ENCODE assay signal across 10 cellular contexts in genomic region chr22:21755855-21756284, GRCh38. TPM values are rescaled to one million over a fixed set of nuclear protein-coding genes. Genes with fewer than 3 reads are reported as not detected.
A peak's percentile ranks its signal among the peaks of the same experiment; 100 is the strongest.
DNase-seq lines count a peak whose midpoint lies in the region; ATAC-seq and TF ChIP-seq lines count a peak whose summit lies in the region.
"Had no signal": no experiment of that assay in that cellular context is flagged by ENCODE, and none has a peak within 500 bp of the region (broad histone marks: within the 10 kb centered on the region; RNA-seq: fewer than 3 reads in every experiment).

No MANE protein-coding gene starts in this region.

- TF ChIP-seq RAD21 in IMR-90 (IDR thresholded peaks at IDR 0.05; ENCODE audit: low read length): no peak

- H3K79me1 ChIP-seq in IMR-90 (ENCODE audit: low read depth in 1 of 2, low read length in 2 of 2): peaks cover 11 to 33% of the 10 kb centered on the region in 2 experiments; a peak in 3 of 4 replicates

- 0 out of 2 replicates have a peak overlapping the region, but pooled peaks have one; percentile 7 for H3K4ac ChIP-seq in IMR-90 (ENCODE audit: low read depth, low read length)

- no peak overlapping the region for H2BK15ac ChIP-seq in IMR-90 (ENCODE audit: low read depth, low read length)

- POLR2A ChIA-PET in IMR-90 (lab: Charles Lee; ENCODE audit: unreplicated experiment): interaction anchor here (0.7 kb wide), 1 partner anchor 8 kb away, joined by 6 read pairs; no protein-coding TSS in a partner anchor
- POLR2A ChIA-PET in naive thymus-derived CD8-positive, alpha-beta T cell (lab: Charles Lee): no interaction called here

- H2BK120ac ChIP-seq in IMR-90 (ENCODE audit: low read depth, low read length): 0 out of 2 replicates have a peak overlapping the region, but pooled peaks have one; percentile 7

- no peak overlapping the region for H2AFZ ChIP-seq in IMR-90 (replicated peaks; ENCODE audit: low read length, poor library complexity)

- no peak overlapping the region for H2AK9ac ChIP-seq in IMR-90 (replicated peaks; ENCODE audit: low read depth, low read length, poor library complexity)

- no peak overlapping the region for H2BK20ac ChIP-seq in IMR-90 (ENCODE audit: low read depth, low read length)

- no peak for TF ChIP-seq POLR2A in IMR-90 (IDR thresholded peaks at IDR 0.05; ENCODE audit: low read depth, low read length)

- H3K27me3 Mint-ChIP-seq in brain (no peaks in the 10 kb centered on the region), mesothelial cell of epicardium (ENCODE audit: low read depth) (no peaks in the 10 kb centered on the region)
- H3K27me3 Mint-ChIP-seq in naive thymus-derived CD8-positive, alpha-beta T cell: no peaks in the 10 kb centered on the region

- H3K9me3 Mint-ChIP-seq in brain: no peaks in the 10 kb centered on the region
- peaks cover 3% of the 10 kb centered on the region for H3K9me3 Mint-ChIP-seq in mesothelial cell of epicardium
- no peaks in the 10 kb centered on the region for H3K9me3 Mint-ChIP-seq in naive thymus-derived CD8-positive, alpha-beta T cell

- H3K4me3 Mint-ChIP-seq in brain (peak overlapping the region in 2 of 5 experiments; percentile 15 to 60), mesothelial cell of epicardium (no peak overlapping the region)
- H3K4me3 Mint-ChIP-seq in naive thymus-derived CD8-positive, alpha-beta T cell: no peak overlapping the region

- H4K5ac ChIP-seq in IMR-90 (ENCODE audit: low read depth, low read length): no peak overlapping the region

- peak overlapping the region; percentile 29 for H2BK5ac ChIP-seq in IMR-90 (ENCODE audit: low read depth, low read length, poor library complexity, severe bottlenecking)

- H3K14ac ChIP-seq in IMR-90 (replicated peaks; ENCODE audit: low read depth, low read length): 0 out of 2 replicates have a peak overlapping the region, but pooled peaks have one; percentile 5

- CTCF ChIA-PET in IMR-90 (lab: Yijun Ruan, JAX): no interaction called here

- no peak overlapping the region for H4K91ac ChIP-seq in IMR-90 (ENCODE audit: insufficient read depth, low read depth, low read length)

- dilution Hi-C loops in IMR-90 (cut with HindIII; ENCODE audit: low sequenced_read_pairs, unreplicated experiment): no loop called here

- peak overlapping the region; percentile 56; the same call in 1 of the 2 replicates for H3K18ac ChIP-seq in IMR-90 (ENCODE audit: low read depth, low read length)

- H3K27ac ChIP-seq in IMR-90 (ENCODE audit: insufficient read depth, low read length): peak overlapping the region; percentile 2; the same call in 1 of the 2 replicates

- WGBS in IMR-90 (ENCODE audit: extremely low coverage in 2 of 2, insufficient read length in 1 of 2), 2 experiments: 8% methylated on average over 2 of the region's 5 CpGs; no CpG with 5 or more reads in 1 of the 2 experiments

- H3K9me3 ChIP-seq in IMR-90 (ENCODE audit: control insufficient read depth, insufficient read depth, low read length): no peaks in the 10 kb centered on the region

- peaks cover 4% of the 10 kb centered on the region for H3K36me3 ChIP-seq in IMR-90 (ENCODE audit: control insufficient read depth, insufficient read depth, low read length)

- H3K4me1 Mint-ChIP-seq in brain: peaks cover 63% of the 10 kb centered on the region
- H3K4me1 Mint-ChIP-seq in mesothelial cell of epicardium: peaks cover 21% of the 10 kb centered on the region
- H3K4me1 Mint-ChIP-seq in naive thymus-derived CD8-positive, alpha-beta T cell: peaks cover 0 to 46% (median 9%) of the 10 kb centered on the region in 4 donors

- H3K36me3 Mint-ChIP-seq in brain (peaks cover 7% of the 10 kb centered on the region), mesothelial cell of epicardium (peaks cover 5% of the 10 kb centered on the region)
- peaks cover 0 to 42% (median 5%) of the 10 kb centered on the region in 3 donors for H3K36me3 Mint-ChIP-seq in naive thymus-derived CD8-positive, alpha-beta T cell

- no peak for TF ChIP-seq CTCF in IMR-90 (conservative IDR thresholded peaks at IDR 0.05; ENCODE audit: low read depth, low read length)
- TF ChIP-seq CTCF in brain (conservative IDR thresholded peaks at IDR 0.05): no peak
- TF ChIP-seq CTCF in mesothelial cell of epicardium (IDR thresholded peaks at IDR 0.05; ENCODE audit: unreplicated experiment): no peak

- no peak overlapping the region for H2AK5ac ChIP-seq in IMR-90 (ENCODE audit: low read depth, low read length)

- no peak overlapping the region for H3K9ac ChIP-seq in IMR-90 (ENCODE audit: low read depth, low read length)

- intact Hi-C loops in IMR-90 (cut with micrococcal nuclease): no loop called here

- BruUV-seq in IMR-90 (replicated peaks; lab: Mats Ljungman, UMichigan): no TSS peak

- H3K4me1 ChIP-seq in IMR-90 (ENCODE audit: control insufficient read depth, insufficient read depth, low read length): peaks cover 23% of the 10 kb centered on the region

- H4K20me1 ChIP-seq in IMR-90 (ENCODE audit: insufficient read depth, low read length): peaks cover 4% of the 10 kb centered on the region; the same call in 1 of the 2 replicates

- ATAC-seq in IMR-90 (ENCODE audit: low read depth) (peak; percentile 84), GM21360 (IDR thresholded peaks at IDR 0.05; ENCODE audit: unreplicated experiment) (no peak)
- no peak for ATAC-seq in naive thymus-derived CD8-positive, alpha-beta T cell

- no peak overlapping the region for H3K56ac ChIP-seq in IMR-90 (ENCODE audit: extremely low read depth, insufficient read depth, low read length)

- in situ Hi-C loops in Caki2 (cut with HindIII; ENCODE audit: low pct_unique_long_range_greater_than_20kb, low sequenced_read_pairs) (no loop called here), IMR-90 (cut with MboI; ENCODE audit: low sequenced_read_pairs) (no loop called here)

- DNase-seq in Caki2 (ENCODE audit: low read depth) (peak; percentile 47), IMR-90 (peak; percentile 90), mesothelial cell of epicardium (ENCODE audit: low spot score in 2 of 2, unreplicated experiment in 2 of 2) (no peak), NCI-H1930 (lab: John Stamatoyannopoulos, UW) (no peak)
- no peak for DNase-seq in naive thymus-derived CD8-positive, alpha-beta T cell
- no peak for DNase-seq in activated CD4-positive, CD25-positive, alpha-beta regulatory T cell treated with anti-CD3 and anti-CD28 coated beads, Interleukin-2, amount 50 U/mL, for 72 hours
- DNase-seq: GF-D8, NCI-H524 treated with DMSO at 0.1 percent for 48 hours had no signal

- no peak overlapping the region for H3K4me3 ChIP-seq in IMR-90 (ENCODE audit: insufficient read depth, low read depth, low read length)

- peak overlapping the region in 1 of 2 experiments; percentile 46; a peak in 2 of 4 replicates for H4K8ac ChIP-seq in IMR-90 (ENCODE audit: low read depth in 2 of 2, low read length in 2 of 2)

- H3K27me3 ChIP-seq in IMR-90 (ENCODE audit: control insufficient read depth, insufficient read depth, low read length): no peaks in the 10 kb centered on the region

- peak overlapping the region; percentile 1; the same call in 1 of the 2 replicates for H3K4me2 ChIP-seq in IMR-90 (ENCODE audit: low read depth, low read length)

- H3K27ac Mint-ChIP-seq in brain (peak overlapping the region; percentile 79 to 99 (median 96)), mesothelial cell of epicardium (peak overlapping the region; percentile 67)
- H3K27ac Mint-ChIP-seq in naive thymus-derived CD8-positive, alpha-beta T cell: peak overlapping the region in 2 of 10 donors; percentile 45 to 46

- H3K9me1 ChIP-seq in IMR-90 (ENCODE audit: insufficient read depth, low read length): peaks cover 21% of the 10 kb centered on the region

- H3K23ac ChIP-seq in IMR-90 (ENCODE audit: low read depth, low read length): no peak overlapping the region

TF ChIP-seq in IMR-90, 13 proteins besides CTCF, POLR2A, EP300 and RAD21 (continues in another document):
- peak; percentile 19; the same call in 1 of the 2 replicates for TF ChIP-seq BHLHE40 (IDR thresholded peaks at IDR 0.05; ENCODE audit: low read depth, low read length)
- TF ChIP-seq RFX5 (IDR thresholded peaks at IDR 0.05; ENCODE audit: low read depth, low read length): no peak
- TF ChIP-seq RCOR1 (IDR thresholded peaks at IDR 0.05; ENCODE audit: insufficient replicate concordance, low read length): no peak
- peak; percentile 36; the same call in 1 of the 2 replicates for TF ChIP-seq MAZ (IDR thresholded peaks at IDR 0.05; ENCODE audit: borderline replicate concordance, low read depth, low read length)
- no peak for TF ChIP-seq SMC3 (IDR thresholded peaks at IDR 0.05; ENCODE audit: low read depth, low read length)
- TF ChIP-seq MXI1 (IDR thresholded peaks at IDR 0.05; ENCODE audit: borderline replicate concordance, low read depth, low read length): no peak
- peak; percentile 78 for TF ChIP-seq MAFK (IDR thresholded peaks at IDR 0.05; ENCODE audit: low read depth, low read length)
- no peak for TF ChIP-seq CHD1 (IDR thresholded peaks at IDR 0.05; ENCODE audit: low read depth, low read length)
- TF ChIP-seq ELK1 (IDR thresholded peaks at IDR 0.05; ENCODE audit: borderline replicate concordance, low read depth, low read length): no peak
- peak; percentile 38; the same call in 1 of the 2 replicates for TF ChIP-seq CEBPB (IDR thresholded peaks at IDR 0.05; ENCODE audit: low read depth, low read length)
- TF ChIP-seq FOS (IDR thresholded peaks at IDR 0.05; ENCODE audit: low read depth, low read length): peak; percentile 68; the same call in 1 of the 2 replicates
- no peak; the same call in none of the 2 replicates for TF ChIP-seq NFE2L2 (IDR thresholded peaks at IDR 0.05; ENCODE audit: low read depth, low read length)

RNA-seq across cellular contexts. Expression of gene YPEL1, which starts 20.3 kb away (rescaled TPM):
- 0.75 and 2.2 TPM in 2 replicates for total RNA-seq in Caki2 (2014; rRNA removed; shearing (Covaris generic); ENCODE audit: low replicate concordance)
- total RNA-seq in IMR-90 (2012; rRNA removed) (0.72 and 1.1 TPM in 2 replicates), mesothelial cell of epicardium (17.2 to 18.4 TPM (median 17.8 TPM) in 3 replicates)
- polyA plus RNA-seq in IMR-90 (2012; rRNA removed) (1.2 and 1.3 TPM in 2 replicates), brain (ENCODE audit: insufficient read depth, low read depth, low replicate concordance) (35.1 TPM)
- 1.5 and 2.4 TPM in 2 replicates for polyA plus RNA-seq in IMR-90 (2012; cell fraction: cytosol; rRNA removed)
- 1.5 and 3.2 TPM in 2 replicates for polyA plus RNA-seq in IMR-90 (2012; cell fraction: nucleus; rRNA removed; ENCODE audit: low replicate concordance)
- total RNA-seq in naive thymus-derived CD8-positive, alpha-beta T cell: 1 to 10 TPM; 5.3 to 6.7 TPM
- 10 to 100 TPM in 1 of 3 donors, 1 to 10 TPM in 2; 1.8 to 15.3 (median 3.3) TPM for polyA plus RNA-seq in naive thymus-derived CD8-positive, alpha-beta T cell

Comparison
In these comparisons a context has a peak if more than half of its experiments do, and no peak if none do; other contexts are left out.
1. DNase-seq: peak in Caki2 (single experiment) and IMR-90 (single experiment); none in mesothelial cell of epicardium (0 of 2), NCI-H1930 (0 of 2), naive thymus-derived CD8-positive, alpha-beta T cell (0 of 10) and activated CD4-positive, CD25-positive, alpha-beta regulatory T cell treated with anti-CD3 and anti-CD28 coated beads, Interleukin-2, amount 50 U/mL, for 72 hours (single experiment).